8 cellular contexts compared by ENCODE assay signal in genomic region chr12:10392394-10392930, GRCh38. TPM values are rescaled to one million over a fixed set of nuclear protein-coding genes. Genes with fewer than 3 reads are reported as not detected.
DNase-seq lines count a peak whose midpoint lies in the region; ATAC-seq and TF ChIP-seq lines count a peak whose summit lies in the region.

No MANE protein-coding gene starts in this region.

- H3K27me3 Mint-ChIP-seq in CD14-positive monocyte (ENCODE audit: low read depth in 3 of 3) = peaks cover 6 to 11% (median 7%) of the 10 kb centered on the region in 3 donors

- TF ChIP-seq CTCF in CD14-positive monocyte (IDR thresholded peaks at IDR 0.05) = no peak
- TF ChIP-seq CTCF in foreskin fibroblast (IDR thresholded peaks at IDR 0.05; ENCODE audit: low read depth, low read length) = no peak

- intact Hi-C loops in CD14-positive monocyte (cut with micrococcal nuclease) = no loop called here

- no peak overlapping the region for H3K4me3 ChIP-seq in foreskin fibroblast (ENCODE audit: low read depth in 1 of 2, low read length in 2 of 2)

- peak overlapping the region; percentile 90 to 98 (median 95) for H3K27ac Mint-ChIP-seq in CD14-positive monocyte
- H3K27ac Mint-ChIP-seq in stimulated activated effector memory CD8-positive, alpha-beta T cell treated with anti-CD3 and anti-CD28 coated beads, Interleukin-12 subunit alpha, Interleukin-12 subunit beta, amount 100 ng/mL, for 72 hours = peak overlapping the region; percentile 83

- H3K36me3 Mint-ChIP-seq in CD14-positive monocyte = no peaks in the 10 kb centered on the region
- peaks cover 70% of the 10 kb centered on the region for H3K36me3 Mint-ChIP-seq in stimulated activated effector memory CD8-positive, alpha-beta T cell treated with anti-CD3 and anti-CD28 coated beads, Interleukin-12 subunit alpha, Interleukin-12 subunit beta, amount 100 ng/mL, for 72 hours

- peaks cover 45% of the 10 kb centered on the region for H3K4me1 Mint-ChIP-seq in CD14-positive monocyte
- peaks cover 36% of the 10 kb centered on the region for H3K4me1 Mint-ChIP-seq in stimulated activated effector memory CD8-positive, alpha-beta T cell treated with anti-CD3 and anti-CD28 coated beads, Interleukin-12 subunit alpha, Interleukin-12 subunit beta, amount 100 ng/mL, for 72 hours

- DNase-seq in CD14-positive monocyte (ENCODE audit: low spot score) (peak; percentile 66), RPMI7951 (ENCODE audit: low read depth) (peak; percentile 94), foreskin fibroblast (peak; percentile 81 to 92), NCI-H1105 (lab: John Stamatoyannopoulos, UW) (no peak)
- DNase-seq in stimulated activated effector memory CD8-positive, alpha-beta T cell treated with anti-CD3 and anti-CD28 coated beads, Interleukin-12 subunit alpha, Interleukin-12 subunit beta, amount 100 ng/mL, for 72 hours (ENCODE audit: low spot score in 2 of 2) = no peak
- no peak for DNase-seq in stimulated activated CD4-positive, alpha-beta T cell treated with anti-CD3 and anti-CD28 coated beads, Interleukin-4, amount 100 ng/mL, for 1 hour

- peak; percentile 62 for ATAC-seq in GM19397 (IDR thresholded peaks at IDR 0.05; ENCODE audit: unreplicated experiment)
- peak; percentile 54 for ATAC-seq in HG03520 (IDR thresholded peaks at IDR 0.05; ENCODE audit: unreplicated experiment)
- ATAC-seq in stimulated activated effector memory CD8-positive, alpha-beta T cell treated with anti-CD3 and anti-CD28 coated beads, Interleukin-12 subunit alpha, Interleukin-12 subunit beta, amount 100 ng/mL, for 72 hours = peak; percentile 62

- H3K9me3 Mint-ChIP-seq in CD14-positive monocyte = peaks cover 0 to 5% (median 0%) of the 10 kb centered on the region in 7 donors
- no peaks in the 10 kb centered on the region for H3K9me3 Mint-ChIP-seq in stimulated activated effector memory CD8-positive, alpha-beta T cell treated with anti-CD3 and anti-CD28 coated beads, Interleukin-12 subunit alpha, Interleukin-12 subunit beta, amount 100 ng/mL, for 72 hours

- H3K4me3 Mint-ChIP-seq in CD14-positive monocyte = peak overlapping the region; percentile 72 to 86
- peak overlapping the region; percentile 54 for H3K4me3 Mint-ChIP-seq in stimulated activated effector memory CD8-positive, alpha-beta T cell treated with anti-CD3 and anti-CD28 coated beads, Interleukin-12 subunit alpha, Interleukin-12 subunit beta, amount 100 ng/mL, for 72 hours

RNA-seq across cellular contexts. Expression of gene KLRK1, which starts 2.6 kb away (rescaled TPM):
- 1 to 10 TPM; 1.3 TPM for polyA plus RNA-seq in CD14-positive monocyte
- not detected in 2 replicates for total RNA-seq in RPMI7951 (2014; rRNA removed; shearing (Covaris generic))

RNA-seq across cellular contexts. Expression of gene KLRC4, which starts 17.1 kb away (rescaled TPM):
- not detected for polyA plus RNA-seq in CD14-positive monocyte
- total RNA-seq in RPMI7951 (2014; rRNA removed; shearing (Covaris generic)) = 0.78 TPM in 1 of 2 replicates, not detected in the other

RNA-seq across cellular contexts. Expression of gene KLRC3, which starts 27.9 kb away (rescaled TPM):
- polyA plus RNA-seq in CD14-positive monocyte = not detected
- 3.8 and 4.6 TPM in 2 replicates for total RNA-seq in RPMI7951 (2014; rRNA removed; shearing (Covaris generic))

RNA-seq across cellular contexts. Expression of gene KLRC2, which starts 43.3 kb away (rescaled TPM):
- polyA plus RNA-seq in CD14-positive monocyte = not detected
- 10.5 and 17.4 TPM in 2 replicates for total RNA-seq in RPMI7951 (2014; rRNA removed; shearing (Covaris generic))

Comparison
In these comparisons a context has a peak if more than half of its experiments do, and no peak if none do; other contexts are left out.
1. DNase-seq: peak in CD14-positive monocyte (single experiment), RPMI7951 (single experiment) and foreskin fibroblast (2 of 2); none in stimulated activated effector memory CD8-positive, alpha-beta T cell treated with anti-CD3 and anti-CD28 coated beads, Interleukin-12 subunit alpha, Interleukin-12 subunit beta, amount 100 ng/mL, for 72 hours (0 of 2), stimulated activated CD4-positive, alpha-beta T cell treated with anti-CD3 and anti-CD28 coated beads, Interleukin-4, amount 100 ng/mL, for 1 hour (single experiment) and NCI-H1105 (single experiment).
2. Peak in every context shown above with its lines, with median percentiles within 50 percentile points of each other: ATAC-seq.